31 cellular contexts compared by ENCODE assay signal in the genomic region with DNA sequence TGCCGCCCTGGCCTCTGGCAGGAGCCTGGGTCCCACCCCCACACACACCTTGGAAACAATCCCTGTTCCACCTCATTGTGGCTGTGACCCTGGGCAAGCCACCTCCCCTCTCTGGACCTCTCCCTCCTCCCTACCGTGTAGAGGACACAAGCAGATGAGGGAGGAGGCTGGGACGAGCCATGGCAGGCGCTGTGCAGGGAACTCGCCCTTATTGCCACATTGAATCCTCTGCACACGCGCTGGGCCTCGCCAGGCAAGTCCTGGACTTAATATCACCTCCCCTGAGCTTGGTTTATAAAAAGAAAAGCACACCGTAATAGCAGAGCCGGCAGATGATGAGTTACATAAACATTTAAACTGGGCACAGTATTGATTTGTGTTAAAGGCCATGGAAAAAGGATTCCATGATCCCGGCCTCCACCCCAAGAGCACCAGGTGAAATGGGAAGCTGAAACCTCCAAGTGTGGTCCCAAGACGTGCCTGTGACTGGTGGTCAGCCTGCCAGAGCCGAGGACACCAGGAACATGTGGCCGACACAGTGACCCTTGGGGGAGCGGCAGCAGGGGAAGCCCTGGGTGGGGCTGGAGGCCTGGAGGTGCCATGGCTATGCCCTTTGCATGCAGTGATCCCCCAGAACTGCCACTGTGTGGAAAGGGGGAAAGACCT.
DNase-seq lines count a peak whose midpoint lies in the region; ATAC-seq and TF ChIP-seq lines count a peak whose summit lies in the region.
"Had no signal": no experiment of that assay in that cellular context is flagged by ENCODE, and none has a peak within 500 bp of the region (broad histone marks: within the 10 kb centered on the region; RNA-seq: fewer than 3 reads in every experiment).

No MANE protein-coding gene starts in this region.

- H3K27ac Mint-ChIP-seq in progenitor cell of endocrine pancreas = peak overlapping the region; percentile 85
- H3K27ac Mint-ChIP-seq: activated naive CD8-positive, alpha-beta T cell; effector memory CD8-positive, alpha-beta T cell; natural killer cell treated with Interleukin-12 subunit alpha and Interleukin-12 subunit beta and Interleukin-15 and Interleukin-18, amount 100 ng/mL, for 72 hours had no signal

- no peak overlapping the region for H3K4me3 ChIP-seq in esophagus (ENCODE audit: low read depth in 1 of 2, low read length in 2 of 2)
- H3K4me3 ChIP-seq: coronary artery, esophagus muscularis mucosa, SJSA1, smooth muscle cell had no signal

- WGBS in esophagus, 2 donors = 47 to 49% methylated on average over 15 of the region's 15 CpGs

- H3K27ac ChIP-seq in RWPE1 = peak overlapping the region; percentile 72
- H3K27ac ChIP-seq in esophagus (ENCODE audit: low read depth in 2 of 2, low read length in 1 of 2) = peak overlapping the region; percentile 93 to 99
- H3K27ac ChIP-seq: 22Rv1, C4-2B, coronary artery, esophagus muscularis mucosa, foreskin keratinocyte, parathyroid adenoma, SJSA1, WERI-Rb-1 had no signal

- DNase-seq in NCI-H345 (lab: John Stamatoyannopoulos, UW) (peak; percentile 7), NCI-H345 treated with DMSO at 0.1 percent for 48 hours (lab: John Stamatoyannopoulos, UW; ENCODE audit: unreplicated experiment) (no peak), RWPE1 (ENCODE audit: low spot score) (no peak), progenitor cell of endocrine pancreas (ENCODE audit: low spot score, unreplicated experiment) (no peak), DMS153 (lab: John Stamatoyannopoulos, UW) (no peak)
- no peak for DNase-seq in activated CD4-positive, alpha-beta T cell treated with anti-CD3 and anti-CD28 coated beads, Interleukin-2, amount 50 U/mL, for 48 hours
- DNase-seq: activated CD4-positive, alpha-beta T cell treated with anti-CD3 and anti-CD28 coated beads for 48 hours; activated CD8-positive, alpha-beta memory T cell treated with anti-CD3 and anti-CD28 coated beads for 24 hours; activated T-cell treated with anti-CD3 and anti-CD28 coated beads for 4 hours; Caco-2; DMS79; effector memory CD8-positive, alpha-beta T cell; KBM-7; NCI-H1092 treated with DMSO at 0.1 percent for 48 hours; NCI-H2029; NCI-H526; stimulated activated naive CD4-positive, alpha-beta T cell treated with Interleukin-2 at 50 U/mL for 16 hours; T-helper 9 cell; WERI-Rb-1 had no signal

- ATAC-seq in GM19328 (IDR thresholded peaks at IDR 0.05; ENCODE audit: unreplicated experiment) = no peak
- ATAC-seq: effector memory CD8-positive, alpha-beta T cell had no signal

- H3K9me3 Mint-ChIP-seq in progenitor cell of endocrine pancreas (ENCODE audit: low read depth) = no peaks in the 10 kb centered on the region
- H3K9me3 Mint-ChIP-seq: effector memory CD8-positive, alpha-beta T cell; natural killer cell treated with Interleukin-12 subunit alpha and Interleukin-12 subunit beta and Interleukin-15 and Interleukin-18, amount 100 ng/mL, for 72 hours had no signal

- H3K27me3 Mint-ChIP-seq in progenitor cell of endocrine pancreas = peaks cover 19% of the 10 kb centered on the region

- no peaks in the 10 kb centered on the region for H3K4me1 Mint-ChIP-seq in progenitor cell of endocrine pancreas (ENCODE audit: low read depth)

- H3K4me1 ChIP-seq in esophagus (ENCODE audit: control insufficient read depth in 2 of 2, insufficient read depth in 2 of 2, low read length in 1 of 2) = peaks cover 7 to 30% of the 10 kb centered on the region in 2 donors
- H3K4me1 ChIP-seq: Caco-2, foreskin keratinocyte, parathyroid adenoma, SJSA1 had no signal

- H3K4me3 Mint-ChIP-seq in progenitor cell of endocrine pancreas (ENCODE audit: low read depth) = no peak overlapping the region
- H3K4me3 Mint-ChIP-seq: activated naive CD8-positive, alpha-beta T cell; effector memory CD8-positive, alpha-beta T cell; natural killer cell treated with Interleukin-12 subunit alpha and Interleukin-12 subunit beta and Interleukin-15 and Interleukin-18, amount 100 ng/mL, for 72 hours had no signal

- TF ChIP-seq CTCF in RWPE1 (conservative IDR thresholded peaks at IDR 0.05; ENCODE audit: low read depth) (no peak), progenitor cell of endocrine pancreas (IDR thresholded peaks at IDR 0.05; ENCODE audit: unreplicated experiment) (no peak)

- H3K36me3 Mint-ChIP-seq in progenitor cell of endocrine pancreas (ENCODE audit: insufficient read depth) = no peaks in the 10 kb centered on the region
- H3K36me3 Mint-ChIP-seq: activated naive CD8-positive, alpha-beta T cell; natural killer cell treated with Interleukin-12 subunit alpha and Interleukin-12 subunit beta and Interleukin-15 and Interleukin-18, amount 100 ng/mL, for 72 hours had no signal

- POLR2A ChIA-PET in RWPE1 (lab: Yijun Ruan, JAX; ENCODE audit: low non-redundant PET) = no interaction called here

- H3K9me3 ChIP-seq in esophagus (ENCODE audit: control insufficient read depth in 2 of 2, insufficient read depth in 1 of 2, low read depth in 1 of 2, low read length in 1 of 2) = no peaks in the 10 kb centered on the region
- H3K9me3 ChIP-seq: Caco-2, esophagus muscularis mucosa, SJSA1 had no signal

- CTCF ChIA-PET in RWPE1 (lab: Yijun Ruan, JAX) = no interaction called here

- H3K36me3 ChIP-seq in esophagus (ENCODE audit: control insufficient read depth in 2 of 2, insufficient read depth in 2 of 2, low read length in 1 of 2) = no peaks in the 10 kb centered on the region
- H3K36me3 ChIP-seq: esophagus muscularis mucosa, SJSA1, WERI-Rb-1 had no signal

- H3K27me3 ChIP-seq in esophagus (ENCODE audit: control insufficient read depth in 1 of 2, insufficient read depth in 2 of 2, low read length in 2 of 2) = no peaks in the 10 kb centered on the region
- H3K27me3 ChIP-seq: foreskin keratinocyte had no signal
